In the genomic region with DNA sequence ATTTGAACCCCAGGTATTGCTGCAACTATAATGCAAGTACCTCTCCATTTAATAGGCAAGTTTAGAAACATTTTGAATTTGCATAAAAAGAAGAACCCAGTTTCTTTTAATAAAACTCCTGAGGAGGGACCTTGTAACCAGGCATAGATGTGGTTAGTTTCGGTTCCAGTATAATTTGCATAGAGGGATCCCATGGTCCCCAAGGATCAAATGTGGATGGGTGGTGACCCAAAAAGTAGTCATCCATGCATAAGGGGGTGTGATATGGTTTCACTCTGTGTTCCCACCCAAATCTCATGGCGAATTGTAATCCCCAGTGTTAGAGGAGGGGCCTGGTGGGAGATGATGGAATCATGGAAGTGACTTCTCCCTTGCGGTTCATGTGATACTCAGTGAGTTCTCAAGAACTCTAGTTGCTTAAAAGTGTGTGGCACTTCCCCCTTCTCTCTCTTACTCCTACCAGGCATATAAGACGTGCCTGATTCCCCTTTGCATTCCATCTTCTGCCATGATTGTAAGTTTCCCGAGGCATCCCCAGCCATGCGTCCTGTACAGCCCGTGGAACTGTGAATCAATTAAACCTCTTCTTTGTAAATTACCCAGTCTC, we compare ENCODE assay signal across 15 cellular contexts.
DNase-seq lines count a peak whose midpoint lies in the region; ATAC-seq and TF ChIP-seq lines count a peak whose summit lies in the region.
"Had no signal": no experiment of that assay in that cellular context is flagged by ENCODE, and none has a peak within 500 bp of the region (broad histone marks: within the 10 kb centered on the region; RNA-seq: fewer than 3 reads in every experiment).

No MANE protein-coding gene starts in this region.

- no peaks in the 10 kb centered on the region for H3K27me3 Mint-ChIP-seq in stimulated activated naive B cell treated with anti-CD40 and anti-IgM and Interleukin-4, amounts not matched to agents 10 μg/mL and 1 μg/mL and 100 μg/mL, for 72 hours
- peaks cover 3% of the 10 kb centered on the region for H3K27me3 Mint-ChIP-seq in nephron progenitor cell (ENCODE audit: low read depth, poor library complexity)

- peak; percentile 56 for DNase-seq in stimulated activated naive B cell treated with anti-CD40 and anti-IgM and Interleukin-4, amounts not matched to agents 10 μg/mL and 1 μg/mL and 100 μg/mL, for 72 hours
- DNase-seq in nephron progenitor cell (no peak), HCEC 1CT (no peak)
- no peak for DNase-seq in activated CD4-positive, alpha-beta T cell treated with anti-CD3 and anti-CD28 coated beads, Interleukin-2, amount 50 U/mL, for 1 hour
- DNase-seq: activated T-cell treated with anti-CD3 and anti-CD28 coated beads, Interleukin-2, amount 50 U/mL, for 24 hours; Calu3; HFFc6; mesenchymal stem cell; NCI-H2171 treated with DMSO at 0.1 percent for 48 hours; posterior cingulate gyrus; stimulated activated CD4-positive, alpha-beta T cell treated with anti-CD3 and anti-CD28 coated beads, Interleukin-2, amount 100 ng/mL, for 24 hours; stomach had no signal

- peaks cover 0 to 2% of the 10 kb centered on the region in 2 donors for H3K36me3 Mint-ChIP-seq in stimulated activated naive B cell treated with anti-CD40 and anti-IgM and Interleukin-4, amounts not matched to agents 10 μg/mL and 1 μg/mL and 100 μg/mL, for 72 hours
- no peaks in the 10 kb centered on the region for H3K36me3 Mint-ChIP-seq in nephron progenitor cell (ENCODE audit: low read depth)

- peak overlapping the region; percentile 7 to 40 for H3K4me3 Mint-ChIP-seq in stimulated activated naive B cell treated with anti-CD40 and anti-IgM and Interleukin-4, amounts not matched to agents 10 μg/mL and 1 μg/mL and 100 μg/mL, for 72 hours
- no peak overlapping the region for H3K4me3 Mint-ChIP-seq in nephron progenitor cell
- H3K4me3 Mint-ChIP-seq: activated T-cell treated with anti-CD3 and anti-CD28 coated beads, Interleukin-2, amount 50 U/mL, for 24 hours; HFFc6 had no signal

- peak overlapping the region; percentile 76 for H3K27ac Mint-ChIP-seq in stimulated activated naive B cell treated with anti-CD40 and anti-IgM and Interleukin-4, amounts not matched to agents 10 μg/mL and 1 μg/mL and 100 μg/mL, for 72 hours
- no peak overlapping the region for H3K27ac Mint-ChIP-seq in nephron progenitor cell
- H3K27ac Mint-ChIP-seq: activated T-cell treated with anti-CD3 and anti-CD28 coated beads, Interleukin-2, amount 50 U/mL, for 24 hours; HFFc6 had no signal

- ATAC-seq in GM19395 (IDR thresholded peaks at IDR 0.05; ENCODE audit: unreplicated experiment) (peak; percentile 79), HG02763 (IDR thresholded peaks at IDR 0.05; ENCODE audit: unreplicated experiment) (peak; percentile 56), HG03521 (IDR thresholded peaks at IDR 0.05; ENCODE audit: unreplicated experiment) (peak; percentile 41)
- ATAC-seq in stimulated activated naive B cell treated with anti-CD40 and anti-IgM and Interleukin-4, amounts not matched to agents 10 μg/mL and 1 μg/mL and 100 μg/mL, for 72 hours (replicated peaks): peak; percentile 87 to 89

- TF ChIP-seq CTCF in nephron progenitor cell (IDR thresholded peaks at IDR 0.05): no peak

- no peaks in the 10 kb centered on the region for H3K9me3 Mint-ChIP-seq in stimulated activated naive B cell treated with anti-CD40 and anti-IgM and Interleukin-4, amounts not matched to agents 10 μg/mL and 1 μg/mL and 100 μg/mL, for 72 hours
- peaks cover 11% of the 10 kb centered on the region for H3K9me3 Mint-ChIP-seq in nephron progenitor cell
- H3K9me3 Mint-ChIP-seq: HFFc6 had no signal

- peaks cover 51 to 81% of the 10 kb centered on the region in 2 donors for H3K4me1 Mint-ChIP-seq in stimulated activated naive B cell treated with anti-CD40 and anti-IgM and Interleukin-4, amounts not matched to agents 10 μg/mL and 1 μg/mL and 100 μg/mL, for 72 hours
- peaks cover 32% of the 10 kb centered on the region for H3K4me1 Mint-ChIP-seq in nephron progenitor cell
